ENCODE assay signal across 25 cellular contexts in the genomic region with DNA sequence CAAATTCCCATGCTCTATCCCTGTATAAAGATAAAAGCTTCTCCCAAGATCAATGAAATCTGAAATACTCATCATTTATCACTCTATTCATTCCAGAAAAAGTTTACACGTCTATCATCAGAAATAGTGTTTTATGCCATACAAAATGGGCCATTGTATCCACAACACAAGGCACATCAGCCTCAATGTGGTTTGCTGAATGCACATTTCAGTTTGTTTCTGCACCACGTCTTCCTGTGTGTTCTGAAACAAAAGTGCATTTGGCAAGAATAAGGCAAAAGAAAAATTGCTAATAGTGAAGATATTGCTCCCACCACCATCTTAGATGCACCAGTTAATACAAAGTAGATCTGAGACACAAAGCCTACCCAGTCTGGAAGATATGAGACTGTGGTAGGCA.
A peak's percentile ranks its signal among the peaks of the same experiment; 100 is the strongest.
DNase-seq lines count a peak whose midpoint lies in the region; ATAC-seq, FAIRE-seq and TF ChIP-seq lines count a peak whose summit lies in the region.
"Had no signal": no experiment of that assay in that cellular context is flagged by ENCODE, and none has a peak within 500 bp of the region (broad histone marks: within the 10 kb centered on the region; RNA-seq: fewer than 3 reads in every experiment).

No MANE protein-coding gene starts in this region.

- H3K4me3 ChIP-seq in DND-41 (ENCODE audit: low read depth in 1 of 2, low read length in 2 of 2) (no peak overlapping the region), ascending aorta (no peak overlapping the region), osteoblast (ENCODE audit: insufficient read depth, low read length) (no peak overlapping the region), upper lobe of left lung (no peak overlapping the region)
- H3K4me3 ChIP-seq: A549; BLaER1 treated with 17β-estradiol and CSF1 and Interleukin-3, amounts not matched to agents 10 nM and 100 nM had no signal

- H3K9me3 ChIP-seq in DND-41 (ENCODE audit: insufficient read depth, low read length, severe bottlenecking) = no peaks in the 10 kb centered on the region
- H3K9me3 ChIP-seq in KOPT-K1 (ENCODE audit: insufficient read depth, low read length, poor library complexity, severe bottlenecking) = no peaks in the 10 kb centered on the region
- no peaks in the 10 kb centered on the region for H3K9me3 ChIP-seq in ascending aorta
- no peaks in the 10 kb centered on the region for H3K9me3 ChIP-seq in osteoblast (ENCODE audit: low read depth, low read length)
- no peaks in the 10 kb centered on the region for H3K9me3 ChIP-seq in upper lobe of left lung
- H3K9me3 ChIP-seq: A549, Caco-2 had no signal

- H3K4me1 ChIP-seq in DND-41 (ENCODE audit: insufficient read depth, low read length) = peaks cover 22% of the 10 kb centered on the region
- no peaks in the 10 kb centered on the region for H3K4me1 ChIP-seq in ascending aorta
- H3K4me1 ChIP-seq in osteoblast (ENCODE audit: insufficient read depth, low read length) = peaks cover 2% of the 10 kb centered on the region
- no peaks in the 10 kb centered on the region for H3K4me1 ChIP-seq in upper lobe of left lung
- H3K4me1 ChIP-seq: A549, Caco-2 had no signal

- H3K79me2 ChIP-seq in DND-41 (ENCODE audit: insufficient read depth, low read length) = no peaks in the 10 kb centered on the region
- H3K79me2 ChIP-seq in osteoblast (ENCODE audit: insufficient read depth, low read length) = no peaks in the 10 kb centered on the region

- H3K4me2 ChIP-seq in DND-41 (ENCODE audit: insufficient read depth, low read length) (no peak overlapping the region), osteoblast (ENCODE audit: insufficient read depth, low read length) (no peak overlapping the region)
- H3K4me2 ChIP-seq: A549; BLaER1 treated with 17β-estradiol and CSF1 and Interleukin-3, amounts not matched to agents 10 nM and 100 nM had no signal

- intact Hi-C loops in ascending aorta (cut with DNase I) = loop anchor here (10.0 kb wide), 1 partner anchor 331 kb away; no protein-coding TSS in a partner anchor

- DNase-seq in DND-41 = no peak
- no peak for DNase-seq in ascending aorta (ENCODE audit: low spot score in 2 of 2)
- DNase-seq in osteoblast (ENCODE audit: insufficient read length, low spot score, missing footprints) = peak; percentile 38
- DNase-seq in stimulated activated CD4-positive, alpha-beta T cell treated with anti-CD3 and anti-CD28 coated beads, Interleukin-12 subunit alpha, Interleukin-12 subunit beta, amount 100 ng/mL, for 4 hours = no peak
- DNase-seq in SIG-M5 (lab: John Stamatoyannopoulos, UW) = no peak
- DNase-seq in upper lobe of left lung = no peak
- no peak for DNase-seq in D721Med (ENCODE audit: insufficient read length, low spot score)
- DNase-seq: AML-193; Caco-2; Calu3; CD4-positive, alpha-beta T cell; CD8-positive, alpha-beta T cell; DMS 273 treated with DMSO at 0.1 percent for 48 hours; DMS153; DMS53; DMS79; GF-D8 had no signal

- H3K27ac ChIP-seq in DND-41 (ENCODE audit: low read length) = no peak overlapping the region; the same call in 1 of the 2 replicates
- peak overlapping the region; percentile 33 for H3K27ac ChIP-seq in KOPT-K1 (ENCODE audit: low read depth, low read length, poor library complexity, severe bottlenecking)
- peak overlapping the region; percentile 5 to 36 for H3K27ac ChIP-seq in ascending aorta
- H3K27ac ChIP-seq in osteoblast (ENCODE audit: low read depth, low read length) = no peak overlapping the region
- no peak overlapping the region for H3K27ac ChIP-seq in upper lobe of left lung
- H3K27ac ChIP-seq: 22Rv1; A549; BLaER1 treated with 17β-estradiol and CSF1 and Interleukin-3, amounts not matched to agents 10 nM and 100 nM; C4-2B had no signal

- TF ChIP-seq CTCF in DND-41 (IDR thresholded peaks at IDR 0.05; ENCODE audit: borderline replicate concordance, extremely low read depth, low read length, poor library complexity, severe bottlenecking) (no peak), ascending aorta (IDR thresholded peaks at IDR 0.05) (no peak), osteoblast (IDR thresholded peaks at IDR 0.05; ENCODE audit: extremely low read depth, low read depth, low read length) (no peak), upper lobe of left lung (IDR thresholded peaks at IDR 0.05) (no peak), D721Med (IDR thresholded peaks at IDR 0.05; ENCODE audit: insufficient read depth, missing control alignments) (no peak)

- no peak for TF ChIP-seq EP300 in upper lobe of left lung (IDR thresholded peaks at IDR 0.05)

- H2AFZ ChIP-seq in DND-41 (ENCODE audit: low read depth, low read length) (no peak overlapping the region), osteoblast (ENCODE audit: low read length) (no peak overlapping the region)

- H4K20me1 ChIP-seq in DND-41 (ENCODE audit: insufficient read depth, low read length) (no peaks in the 10 kb centered on the region), osteoblast (ENCODE audit: insufficient read depth, low read length) (no peaks in the 10 kb centered on the region)
- H4K20me1 ChIP-seq: BLaER1 treated with 17β-estradiol and CSF1 and Interleukin-3, amounts not matched to agents 10 nM and 100 nM had no signal

- ATAC-seq in DND-41 (ENCODE audit: insufficient read depth, low read depth) (peak; percentile 74), upper lobe of left lung (ENCODE audit: low FRiP score in 2 of 2) (no peak)
- ATAC-seq: A549; CD8-positive, alpha-beta T cell had no signal

- H3K27me3 ChIP-seq in DND-41 (ENCODE audit: insufficient read depth, low read length, poor library complexity) (no peaks in the 10 kb centered on the region), ascending aorta (no peaks in the 10 kb centered on the region), osteoblast (ENCODE audit: insufficient read depth, low read length) (peaks cover 22% of the 10 kb centered on the region), upper lobe of left lung (no peaks in the 10 kb centered on the region)

- no peak for FAIRE-seq in D721Med (lab: Jason Lieb, UNC)
- FAIRE-seq: A549, G401.6, GM12891, GM19239 had no signal

- H3K9ac ChIP-seq in DND-41 (ENCODE audit: low read depth, low read length) = no peak overlapping the region
- H3K9ac ChIP-seq: BLaER1 treated with 17β-estradiol and CSF1 and Interleukin-3, amounts not matched to agents 10 nM and 100 nM had no signal

- H3K36me3 ChIP-seq in DND-41 (ENCODE audit: insufficient read depth, low read length) (no peaks in the 10 kb centered on the region), KOPT-K1 (ENCODE audit: insufficient read depth, low read length) (no peaks in the 10 kb centered on the region), ascending aorta (no peaks in the 10 kb centered on the region), osteoblast (ENCODE audit: insufficient read depth, low read length) (no peaks in the 10 kb centered on the region), upper lobe of left lung (no peaks in the 10 kb centered on the region)
- H3K36me3 ChIP-seq: BLaER1 treated with 17β-estradiol and CSF1 and Interleukin-3, amounts not matched to agents 10 nM and 100 nM had no signal

- WGBS in upper lobe of left lung, 2 donors = 74 to 91% methylated on average over 2 of the region's 2 CpGs

- TF ChIP-seq POLR2A in upper lobe of left lung (IDR thresholded peaks at IDR 0.05) = no peak

Comparison
In these comparisons a context has a peak if more than half of its experiments do, and no peak if none do; other contexts are left out.
1. H3K27ac ChIP-seq: peak in KOPT-K1 (single experiment) and ascending aorta (2 of 2); none in DND-41 (single experiment), osteoblast (single experiment) and upper lobe of left lung (0 of 4).